12 cellular contexts compared by ENCODE assay signal in genomic region chr6:37303091-37303620, GRCh38.
"Had no signal": no experiment of that assay in that cellular context is flagged by ENCODE, and none has a peak within 500 bp of the region (broad histone marks: within the 10 kb centered on the region; RNA-seq: fewer than 3 reads in every experiment).

No MANE protein-coding gene starts in this region.

- H3K9me3 Mint-ChIP-seq: activated CD8-positive, alpha-beta T cell treated with anti-CD3 and anti-CD28 coated beads for 36 hours; activated naive CD8-positive, alpha-beta T cell treated with anti-CD3 and anti-CD28 coated beads, Interleukin-2, amount 10 ng/mL, durations not matched to agents 7 days and 5 days; activated T-cell treated with anti-CD3 and anti-CD28 coated beads, Interleukin-2, amount 50 U/mL, for 72 hours; effector memory CD8-positive, alpha-beta T cell; naive thymus-derived CD4-positive, alpha-beta T cell had no signal

- ATAC-seq: effector memory CD8-positive, alpha-beta T cell; mucosa of descending colon had no signal

- H3K4me3 ChIP-seq: mucosa of descending colon, right atrium auricular region had no signal

- H3K4me3 Mint-ChIP-seq: activated CD8-positive, alpha-beta T cell treated with anti-CD3 and anti-CD28 coated beads for 36 hours; activated naive CD8-positive, alpha-beta T cell treated with anti-CD3 and anti-CD28 coated beads, Interleukin-2, amount 10 ng/mL, durations not matched to agents 7 days and 5 days; activated T-cell treated with anti-CD3 and anti-CD28 coated beads, Interleukin-2, amount 50 U/mL, for 72 hours; effector memory CD8-positive, alpha-beta T cell; naive thymus-derived CD4-positive, alpha-beta T cell had no signal

- DNase-seq: activated CD4-positive, alpha-beta T cell treated with anti-CD3 and anti-CD28 coated beads for 1 hour; activated CD8-positive, alpha-beta memory T cell treated with anti-CD3 and anti-CD28 coated beads, Interleukin-2, amount 50 U/mL, for 4 hours; activated naive CD8-positive, alpha-beta T cell treated with anti-CD3 and anti-CD28 coated beads, Interleukin-2, amount 10 ng/mL, durations not matched to agents 7 days and 5 days; effector memory CD8-positive, alpha-beta T cell; mucosa of descending colon; naive thymus-derived CD4-positive, alpha-beta T cell; stimulated activated CD4-positive, alpha-beta T cell treated with anti-CD3 and anti-CD28 coated beads, Interleukin-2, amount 100 ng/mL, for 48 hours; stimulated activated naive CD4-positive, alpha-beta T cell; T-helper 9 cell had no signal

- H3K27ac Mint-ChIP-seq: activated CD8-positive, alpha-beta T cell treated with anti-CD3 and anti-CD28 coated beads for 36 hours; activated naive CD8-positive, alpha-beta T cell treated with anti-CD3 and anti-CD28 coated beads, Interleukin-2, amount 10 ng/mL, durations not matched to agents 7 days and 5 days; activated T-cell treated with anti-CD3 and anti-CD28 coated beads, Interleukin-2, amount 50 U/mL, for 72 hours had no signal

- H3K27me3 Mint-ChIP-seq: activated CD8-positive, alpha-beta T cell treated with anti-CD3 and anti-CD28 coated beads for 36 hours; activated naive CD8-positive, alpha-beta T cell treated with anti-CD3 and anti-CD28 coated beads, Interleukin-2, amount 10 ng/mL, durations not matched to agents 7 days and 5 days; effector memory CD8-positive, alpha-beta T cell; naive thymus-derived CD4-positive, alpha-beta T cell had no signal
